In the genomic region with DNA sequence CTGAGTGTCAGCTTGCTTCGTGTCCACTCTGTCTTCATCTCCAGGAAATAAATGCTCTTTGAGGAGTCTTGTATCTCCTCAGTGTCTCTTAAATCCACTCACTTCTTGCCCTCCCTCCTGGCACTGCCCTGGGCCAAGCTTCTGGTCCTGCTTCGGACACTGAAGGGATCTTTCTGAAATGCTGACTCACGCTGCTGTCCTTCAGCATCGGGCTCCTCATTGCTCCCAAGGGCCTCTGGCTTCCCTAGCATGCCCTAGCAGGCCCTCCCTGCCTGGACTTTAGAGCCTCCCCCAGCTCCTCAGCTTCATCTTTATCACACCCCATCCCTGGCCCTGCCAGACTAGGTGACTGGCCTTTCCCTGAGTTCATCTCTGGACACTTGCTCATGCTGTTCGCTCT, we compare ENCODE assay signal across 15 cellular contexts.
DNase-seq lines count a peak whose midpoint lies in the region; ATAC-seq and TF ChIP-seq lines count a peak whose summit lies in the region.
"Had no signal": no experiment of that assay in that cellular context is flagged by ENCODE, and none has a peak within 500 bp of the region (broad histone marks: within the 10 kb centered on the region; RNA-seq: fewer than 3 reads in every experiment).

No MANE protein-coding gene starts in this region.

- H3K4me3 Mint-ChIP-seq in CD8-positive, alpha-beta T cell = no peak overlapping the region

- H3K27ac Mint-ChIP-seq in CD8-positive, alpha-beta T cell = no peak overlapping the region

- POLR2A ChIA-PET in CD8-positive, alpha-beta T cell (lab: Charles Lee) = no interaction called here

- H3K27me3 ChIP-seq in ascending aorta (no peaks in the 10 kb centered on the region), spleen (replicated peaks in 1 of 7) (peaks cover 0 to 68% (median 4%) of the 10 kb centered on the region in 7 donors)
- H3K27me3 ChIP-seq in CD8-positive, alpha-beta T cell (ENCODE audit: insufficient read depth, low read length) = peaks cover 3% of the 10 kb centered on the region

- H3K4me1 ChIP-seq in ascending aorta (peaks cover 3 to 20% of the 10 kb centered on the region in 2 donors), spleen (peaks cover 0 to 19% (median 5%) of the 10 kb centered on the region in 6 donors)
- H3K4me1 ChIP-seq in CD8-positive, alpha-beta T cell (ENCODE audit: insufficient read depth, low read length) = no peaks in the 10 kb centered on the region

- intact Hi-C loops in ascending aorta (cut with DNase I) = loop anchor here (2.0 kb wide), 1 partner anchor 28 kb away; no protein-coding TSS in a partner anchor
- intact Hi-C loops in spleen (cut with DNase I; ENCODE audit: low total_unique reads) = no loop called here
- intact Hi-C loops in CD8-positive, alpha-beta T cell (cut with DNase I, micrococcal nuclease) = no loop called here

- H3K4me3 ChIP-seq in ascending aorta = no peak overlapping the region
- no peak overlapping the region for H3K4me3 ChIP-seq in spleen
- H3K4me3 ChIP-seq in CD8-positive, alpha-beta T cell (ENCODE audit: low read depth, low read length) = no peak overlapping the region
- H3K4me3 ChIP-seq: GM12878 had no signal

- peak; percentile 28 for DNase-seq in DMS79 treated with DMSO at 0.1 percent for 48 hours (lab: John Stamatoyannopoulos, UW)
- no peak for DNase-seq in DMS79 (lab: John Stamatoyannopoulos, UW)
- DNase-seq in ascending aorta (ENCODE audit: low spot score in 2 of 2) = no peak
- peak; percentile 59 for DNase-seq in hepatic stellate cell (ENCODE audit: low spot score)
- DNase-seq in spleen = no peak
- DNase-seq in NCI-H1105 (lab: John Stamatoyannopoulos, UW) = no peak
- DNase-seq in CD8-positive, alpha-beta T cell = no peak
- DNase-seq: activated CD4-positive, CD25-positive, alpha-beta regulatory T cell treated with anti-CD3 and anti-CD28 coated beads, Interleukin-2, amount 50 U/mL, for 72 hours; activated CD8-positive, alpha-beta memory T cell treated with anti-CD3 and anti-CD28 coated beads, Interleukin-2, amount 50 U/mL, for 48 hours; NCI-H2171; stimulated activated CD4-positive, alpha-beta T cell treated with anti-CD3 and anti-CD28 coated beads, Interleukin-12 subunit alpha, Interleukin-12 subunit beta, amount 100 ng/mL, for 4 hours; SW 1271 had no signal

- no peaks in the 10 kb centered on the region for H3K9me3 ChIP-seq in ascending aorta
- H3K9me3 ChIP-seq in spleen = peaks cover 0 to 9% (median 5%) of the 10 kb centered on the region in 8 donors
- H3K9me3 ChIP-seq in CD8-positive, alpha-beta T cell (ENCODE audit: low read length) = no peaks in the 10 kb centered on the region

- H3K9me3 Mint-ChIP-seq in CD8-positive, alpha-beta T cell = peaks cover 5% of the 10 kb centered on the region

- 71 to 86% (median 75%) methylated on average over 5 of the region's 5 CpGs for WGBS in spleen, 5 donors

- CTCF ChIA-PET in CD8-positive, alpha-beta T cell (lab: Charles Lee) = no interaction called here

- H3K27me3 Mint-ChIP-seq in CD8-positive, alpha-beta T cell (ENCODE audit: low read depth) = peaks cover 61% of the 10 kb centered on the region

- H3K36me3 Mint-ChIP-seq in CD8-positive, alpha-beta T cell = no peaks in the 10 kb centered on the region

- H3K27ac ChIP-seq in ascending aorta = peak overlapping the region; percentile 53 to 71
- H3K27ac ChIP-seq in spleen = peak overlapping the region in 5 of 8 donors; percentile 47 to 66 (median 59)
- H3K27ac ChIP-seq in CD8-positive, alpha-beta T cell (ENCODE audit: low read depth, low read length) = no peak overlapping the region
- H3K27ac ChIP-seq: 22Rv1 had no signal

- H3K4me1 Mint-ChIP-seq in CD8-positive, alpha-beta T cell (ENCODE audit: low read depth) = peaks cover 10% of the 10 kb centered on the region

- TF ChIP-seq POLR2A in spleen (IDR thresholded peaks at IDR 0.05) = no peak

- TF ChIP-seq CTCF in ascending aorta (IDR thresholded peaks at IDR 0.05) (no peak), spleen (IDR thresholded peaks at IDR 0.05 in 8 of 11, conservative IDR thresholded peaks at IDR 0.05 in 3 of 11) (no peak)
- no peak for TF ChIP-seq CTCF in CD8-positive, alpha-beta T cell (IDR thresholded peaks at IDR 0.05)

- no peaks in the 10 kb centered on the region for H3K36me3 ChIP-seq in ascending aorta
- H3K36me3 ChIP-seq in spleen = no peaks in the 10 kb centered on the region
- H3K36me3 ChIP-seq in CD8-positive, alpha-beta T cell (ENCODE audit: insufficient read depth, low read length) = no peaks in the 10 kb centered on the region

- no peak for ATAC-seq in CD8-positive, alpha-beta T cell
- ATAC-seq in HG03175 (IDR thresholded peaks at IDR 0.05; ENCODE audit: unreplicated experiment) = no peak
- ATAC-seq: GM12878 had no signal

Comparison
In these comparisons a context has a peak if more than half of its experiments do, and no peak if none do; other contexts are left out.
1. DNase-seq: peak in DMS79 treated with DMSO at 0.1 percent for 48 hours (single experiment) and hepatic stellate cell (single experiment); none in DMS79 (single experiment), ascending aorta (0 of 2), spleen (single experiment), NCI-H1105 (single experiment) and CD8-positive, alpha-beta T cell (0 of 7).